ENCODE assay signal across 23 cellular contexts in genomic region chr20:17637985-17638640, GRCh38. TPM values are rescaled to one million over a fixed set of nuclear protein-coding genes. Genes with fewer than 3 reads are reported as not detected.
DNase-seq lines count a peak whose midpoint lies in the region; ATAC-seq and TF ChIP-seq lines count a peak whose summit lies in the region.
"Had no signal": no experiment of that assay in that cellular context is flagged by ENCODE, and none has a peak within 500 bp of the region (broad histone marks: within the 10 kb centered on the region; RNA-seq: fewer than 3 reads in every experiment).

No MANE protein-coding gene starts in this region.

- no peak overlapping the region for H3K4me3 ChIP-seq in left ventricle myocardium inferior
- H3K4me3 ChIP-seq in heart left ventricle: no peak overlapping the region
- H3K4me3 ChIP-seq in body of pancreas: no peak overlapping the region

- H3K36me3 ChIP-seq in left ventricle myocardium inferior (peaks cover 81% of the 10 kb centered on the region), heart left ventricle (peaks cover 0 to 97% (median 66%) of the 10 kb centered on the region in 9 donors), body of pancreas (replicated peaks in 1 of 2; ENCODE audit: insufficient read depth in 1 of 2, low read depth in 2 of 2) (peaks cover 6 to 61% of the 10 kb centered on the region in 2 donors)

- intact Hi-C loops in left ventricle myocardium inferior (cut with micrococcal nuclease) (no loop called here), heart left ventricle (cut with DNase I) (no loop called here), body of pancreas (cut with DNase I) (no loop called here)

- no peaks in the 10 kb centered on the region for H3K9me3 ChIP-seq in left ventricle myocardium inferior (replicated peaks)
- H3K9me3 ChIP-seq in heart left ventricle: no peaks in the 10 kb centered on the region
- no peaks in the 10 kb centered on the region for H3K9me3 ChIP-seq in body of pancreas

- ATAC-seq in heart left ventricle (no peak), body of pancreas (no peak), GM21528 (IDR thresholded peaks at IDR 0.05; ENCODE audit: low FRiP score, unreplicated experiment) (no peak)
- ATAC-seq in stimulated activated memory B cell treated with anti-CD40 and anti-IgM and Interleukin-4, amounts not matched to agents 10 μg/mL and 1 μg/mL and 100 μg/mL, for 72 hours: no peak
- ATAC-seq: PC-3 had no signal

- DNase-seq in left ventricle myocardium inferior (no peak), heart left ventricle (no peak), body of pancreas (no peak)
- no peak for DNase-seq in activated CD4-positive, alpha-beta T cell treated with anti-CD3 and anti-CD28 coated beads, Interleukin-2, amount 50 U/mL, for 1 hour
- DNase-seq: 8988T, AML-193, EL, GF-D8, HCEC 1CT, KBM-7, MM.1S, NCI-H1048, NCI-H1417 treated with DMSO at 0.1 percent for 48 hours, NCI-H187, NCI-H446 treated with DMSO at 0.1 percent for 48 hours, NCI-H526 treated with DMSO at 0.1 percent for 48 hours, PC-3, SHP77 had no signal

- TF ChIP-seq POLR2A in heart left ventricle (IDR thresholded peaks at IDR 0.05) (no peak), body of pancreas (IDR thresholded peaks at IDR 0.05) (no peak)

- peaks cover 8% of the 10 kb centered on the region for H3K4me1 Mint-ChIP-seq in stimulated activated memory B cell treated with anti-CD40 and anti-IgM and Interleukin-4, amounts not matched to agents 10 μg/mL and 1 μg/mL and 100 μg/mL, for 72 hours

- WGBS in heart left ventricle, 4 donors: 74 to 84% (median 82%) methylated on average over 11 to 13 of the region's 13 CpGs
- 58 to 74% methylated on average over 11 to 13 of the region's 13 CpGs for WGBS in body of pancreas, 2 donors

- no peaks in the 10 kb centered on the region for H3K27me3 Mint-ChIP-seq in stimulated activated memory B cell treated with anti-CD40 and anti-IgM and Interleukin-4, amounts not matched to agents 10 μg/mL and 1 μg/mL and 100 μg/mL, for 72 hours

- no peak for TF ChIP-seq CTCF in left ventricle myocardium inferior (IDR thresholded peaks at IDR 0.05; ENCODE audit: borderline replicate concordance)
- no peak for TF ChIP-seq CTCF in heart left ventricle (IDR thresholded peaks at IDR 0.05)
- TF ChIP-seq CTCF in body of pancreas (IDR thresholded peaks at IDR 0.05): no peak

- H3K36me3 Mint-ChIP-seq in stimulated activated memory B cell treated with anti-CD40 and anti-IgM and Interleukin-4, amounts not matched to agents 10 μg/mL and 1 μg/mL and 100 μg/mL, for 72 hours: peaks cover 32% of the 10 kb centered on the region

- H3K27me3 ChIP-seq in left ventricle myocardium inferior (ENCODE audit: low read depth) (no peaks in the 10 kb centered on the region), heart left ventricle (no peaks in the 10 kb centered on the region), body of pancreas (no peaks in the 10 kb centered on the region), layer of hippocampus (ENCODE audit: control insufficient read depth, insufficient read depth, low read length) (no peaks in the 10 kb centered on the region)

- H3K4me1 ChIP-seq in left ventricle myocardium inferior (peaks cover 70% of the 10 kb centered on the region), heart left ventricle (peaks cover 0 to 73% (median 43%) of the 10 kb centered on the region in 12 donors), body of pancreas (peaks cover 63% of the 10 kb centered on the region)

- no peak overlapping the region for H3K27ac Mint-ChIP-seq in stimulated activated memory B cell treated with anti-CD40 and anti-IgM and Interleukin-4, amounts not matched to agents 10 μg/mL and 1 μg/mL and 100 μg/mL, for 72 hours

- H3K27ac ChIP-seq in left ventricle myocardium inferior (replicated peaks): peak overlapping the region; percentile 12
- no peak overlapping the region for H3K27ac ChIP-seq in heart left ventricle
- peak overlapping the region in 3 of 4 donors; percentile 2 to 72 (median 7) for H3K27ac ChIP-seq in body of pancreas
- H3K27ac ChIP-seq in layer of hippocampus (ENCODE audit: low read depth, low read length): peak overlapping the region; percentile 77
- peak overlapping the region; percentile 84 for H3K27ac ChIP-seq in temporal lobe (ENCODE audit: low read depth, low read length)
- H3K27ac ChIP-seq: HL-60 had no signal

- no peak overlapping the region for H3K4me3 Mint-ChIP-seq in stimulated activated memory B cell treated with anti-CD40 and anti-IgM and Interleukin-4, amounts not matched to agents 10 μg/mL and 1 μg/mL and 100 μg/mL, for 72 hours

- no peaks in the 10 kb centered on the region for H3K9me3 Mint-ChIP-seq in stimulated activated memory B cell treated with anti-CD40 and anti-IgM and Interleukin-4, amounts not matched to agents 10 μg/mL and 1 μg/mL and 100 μg/mL, for 72 hours

RNA-seq across cellular contexts. Expression of gene RRBP1, which starts 43.9 kb away (rescaled TPM):
- total RNA-seq in left ventricle myocardium inferior: 31.3 TPM
- total RNA-seq in heart left ventricle: 10 to 100 TPM; 27.9 to 91.3 (median 40.0) TPM
- 10 to 100 TPM; 24.9 to 53.8 TPM for polyA plus RNA-seq in heart left ventricle
- total RNA-seq in body of pancreas: 100 to 1,000 TPM; 313 to 511 TPM
- total RNA-seq in temporal lobe: 6.1 TPM

Comparison
In these comparisons a context has a peak if more than half of its experiments do, and no peak if none do; other contexts are left out.
1. H3K27ac ChIP-seq: peak in left ventricle myocardium inferior (single experiment), body of pancreas (3 of 4), layer of hippocampus (single experiment) and temporal lobe (single experiment); none in heart left ventricle (0 of 12).